In genomic region chr2:126558029-126558428, GRCh38 we compare ENCODE assay signal across 32 cellular contexts.
"Had no signal": no experiment of that assay in that cellular context is flagged by ENCODE, and none has a peak within 500 bp of the region (broad histone marks: within the 10 kb centered on the region; RNA-seq: fewer than 3 reads in every experiment).

No MANE protein-coding gene starts in this region.

- H3K4me3 ChIP-seq: MG63, PC-9, SJSA1 had no signal

- H3K36me3 ChIP-seq: MG63, SJSA1 had no signal

- H3K4me2 ChIP-seq: PC-9, SK-N-SH had no signal

- ATAC-seq: Panc1 had no signal

- H3K27ac ChIP-seq: PC-9, RWPE1, SJSA1 had no signal

- FAIRE-seq: RCC 7860 had no signal

- H3K4me1 ChIP-seq: SJSA1 had no signal

- H3K9ac ChIP-seq: SK-N-SH had no signal

- DNase-seq: Kasumi-1, KG1, MG63, NCI-H1048, NCI-H1092 treated with DMSO at 0.1 percent for 48 hours, NCI-H1105 treated with DMSO at 0.1 percent for 48 hours, NCI-H1417, NCI-H1436, NCI-H146, NCI-H1694, NCI-H187, NCI-H1930, NCI-H2029 treated with DMSO at 0.1 percent for 48 hours, NCI-H2081 treated with DMSO at 0.1 percent for 48 hours, NCI-H2107, NCI-H2171, NCI-H345, NCI-H446, NCI-H524, NCI-H526, NCI-H69, NCI-H748 treated with DMSO at 0.1 percent for 48 hours, NCI-H82, PC-9, Right ventricle myocardium superior, SHP77 treated with DMSO at 0.1 percent for 48 hours, SK-N-SH, SW 1271 had no signal

- H3K9me3 ChIP-seq: MG63, SJSA1, SK-N-SH had no signal

- H2AFZ ChIP-seq: PC-9 had no signal

- H3K27me3 ChIP-seq: MG63, SJSA1 had no signal
